24 cellular contexts compared by ENCODE assay signal in genomic region chr3:43063114-43063513, GRCh38. TPM values are rescaled to one million over a fixed set of nuclear protein-coding genes. Genes with fewer than 3 reads are reported as not detected.
DNase-seq lines count a peak whose midpoint lies in the region; ATAC-seq, FAIRE-seq and TF ChIP-seq lines count a peak whose summit lies in the region.
"Had no signal": no experiment of that assay in that cellular context is flagged by ENCODE, and none has a peak within 500 bp of the region (broad histone marks: within the 10 kb centered on the region; RNA-seq: fewer than 3 reads in every experiment).

No MANE protein-coding gene starts in this region.

- H3K9me2 ChIP-seq in SK-N-SH: no peaks in the 10 kb centered on the region

- POLR2A ChIA-PET in SK-N-SH (lab: Yijun Ruan, JAX): no interaction called here

- no peak overlapping the region for H2AK5ac ChIP-seq in trophoblast cell (ENCODE audit: low read length)

- H3K36me3 ChIP-seq in SK-N-SH (replicated peaks in 1 of 2; ENCODE audit: control insufficient read depth in 1 of 2, insufficient read depth in 2 of 2, low read length in 1 of 2) (no peaks in the 10 kb centered on the region), KOPT-K1 (ENCODE audit: insufficient read depth, low read length) (no peaks in the 10 kb centered on the region), upper lobe of right lung (no peaks in the 10 kb centered on the region), trophoblast cell (ENCODE audit: control insufficient read depth in 1 of 2, insufficient read depth in 2 of 2, low read length in 2 of 2) (no peaks in the 10 kb centered on the region)
- H3K36me3 ChIP-seq: HAP-1 had no signal

- no peak overlapping the region for H2AFZ ChIP-seq in SK-N-SH (ENCODE audit: low read depth)
- no peak overlapping the region for H2AFZ ChIP-seq in trophoblast cell (ENCODE audit: insufficient read depth, low read length, poor library complexity)
- H2AFZ ChIP-seq: GM23248 had no signal

- H3K4me2 ChIP-seq in SK-N-SH (no peak overlapping the region), trophoblast cell (ENCODE audit: low read length) (no peak overlapping the region)
- H3K4me2 ChIP-seq: KMS-11 had no signal

- no peak overlapping the region for H3K23ac ChIP-seq in trophoblast cell (ENCODE audit: low read length)

- FAIRE-seq in RCC 7860 (lab: Jason Lieb, UNC): no peak

- H3K4me1 ChIP-seq in SK-N-SH (ENCODE audit: control insufficient read depth in 1 of 2, insufficient read depth in 2 of 2, low read depth in 1 of 2, low read length in 1 of 2) (peaks cover 0 to 20% of the 10 kb centered on the region in 2 experiments; a peak in 2 of 4 replicates), upper lobe of right lung (no peaks in the 10 kb centered on the region), trophoblast cell (ENCODE audit: control insufficient read depth in 1 of 2, insufficient read depth in 2 of 2, low read length in 2 of 2) (no peaks in the 10 kb centered on the region)
- H3K4me1 ChIP-seq: HAP-1 had no signal

- no peaks in the 10 kb centered on the region for H3K27me3 ChIP-seq in SK-N-SH (ENCODE audit: insufficient read depth)
- no peaks in the 10 kb centered on the region for H3K27me3 ChIP-seq in upper lobe of right lung
- no peaks in the 10 kb centered on the region for H3K27me3 ChIP-seq in trophoblast cell (ENCODE audit: insufficient read depth, low read length)

- H4K8ac ChIP-seq in trophoblast cell (ENCODE audit: low read depth, low read length): no peak overlapping the region

- H3K79me2 ChIP-seq in SK-N-SH (ENCODE audit: insufficient read depth) (no peaks in the 10 kb centered on the region), trophoblast cell (ENCODE audit: control insufficient read depth, insufficient read depth, low read length, poor library complexity) (no peaks in the 10 kb centered on the region)

- ATAC-seq in SK-N-SH treated with all-trans-retinoic acid at 6 μM for 48 hours (no peak), left lobe of liver (no peak), upper lobe of right lung (peak; percentile 15)

- no peak overlapping the region for H2BK120ac ChIP-seq in trophoblast cell (ENCODE audit: insufficient read depth, low read length, poor library complexity)

- intact Hi-C loops in upper lobe of right lung (cut with DNase I): no loop called here

- CTCF ChIA-PET in SK-N-SH (lab: Yijun Ruan, JAX): interaction anchor here (0.9 to 1.0 kb wide), 2 partner anchors 22 to 34 kb away, joined by 3 read pairs; no protein-coding TSS in a partner anchor

- no peaks in the 10 kb centered on the region for H4K20me1 ChIP-seq in SK-N-SH (ENCODE audit: insufficient read depth)

- no peaks in the 10 kb centered on the region for H3F3A ChIP-seq in SK-N-SH (replicated peaks; ENCODE audit: insufficient read depth)

- H3K4ac ChIP-seq in trophoblast cell (ENCODE audit: low read depth, low read length): no peak overlapping the region

- H3K18ac ChIP-seq in trophoblast cell (ENCODE audit: low read length): no peak overlapping the region

- H3K79me1 ChIP-seq in trophoblast cell (ENCODE audit: low read length): no peaks in the 10 kb centered on the region

- H3K4me3 ChIP-seq in SK-N-SH (ENCODE audit: low read depth in 2 of 2, low read length in 1 of 2) (no peak overlapping the region), upper lobe of right lung (no peak overlapping the region), trophoblast cell (ENCODE audit: low read depth, low read length) (no peak overlapping the region)
- H3K4me3 ChIP-seq: GM23248, HAP-1 had no signal

- TF ChIP-seq CTCF in SK-N-SH (IDR thresholded peaks at IDR 0.05) (no peak), upper lobe of right lung (IDR thresholded peaks at IDR 0.05) (no peak)

- no peak overlapping the region for H4K12ac ChIP-seq in trophoblast cell (ENCODE audit: low read depth, low read length)

- WGBS in SK-N-SH (ENCODE audit: low lambda C conversion rate): 71% methylated on average over 4 of the region's 5 CpGs
- no CpG with 5 or more reads among the region's 5 CpGs for WGBS in trophoblast cell (ENCODE audit: extremely low coverage, insufficient coverage, insufficient read length)

- no peak overlapping the region for H4K91ac ChIP-seq in trophoblast cell (ENCODE audit: low read depth, low read length)

- no peak overlapping the region for H2BK12ac ChIP-seq in trophoblast cell (ENCODE audit: low read length)

- H3K9me3 ChIP-seq in SK-N-SH (no peaks in the 10 kb centered on the region), KOPT-K1 (ENCODE audit: insufficient read depth, low read length, poor library complexity, severe bottlenecking) (no peaks in the 10 kb centered on the region), upper lobe of right lung (no peaks in the 10 kb centered on the region), trophoblast cell (ENCODE audit: insufficient read depth, low read depth, low read length) (peaks cover 2% of the 10 kb centered on the region)
- H3K9me3 ChIP-seq: HAP-1 had no signal

- H2BK5ac ChIP-seq in trophoblast cell (ENCODE audit: low read depth, low read length, poor library complexity): no peak overlapping the region

- H3K14ac ChIP-seq in trophoblast cell (ENCODE audit: low read length): no peak overlapping the region

- TF ChIP-seq EP300 in SK-N-SH (IDR thresholded peaks at IDR 0.05; ENCODE audit: borderline replicate concordance in 1 of 2, low read depth in 1 of 2, low read length in 1 of 2): no peak

- no peak for TF ChIP-seq RAD21 in SK-N-SH (IDR thresholded peaks at IDR 0.05; ENCODE audit: low read length)

- H3K27ac ChIP-seq in SK-N-SH (ENCODE audit: low read depth in 2 of 2, low read length in 1 of 2) (no peak overlapping the region), KOPT-K1 (ENCODE audit: low read depth, low read length, poor library complexity, severe bottlenecking) (peak overlapping the region; percentile 70), upper lobe of right lung (no peak overlapping the region), trophoblast cell (ENCODE audit: low read depth, low read length) (no peak overlapping the region)
- H3K27ac ChIP-seq: 22Rv1, GM23248, KMS-11, RWPE1 had no signal

- no peak overlapping the region for H3K9ac ChIP-seq in SK-N-SH
- no peak overlapping the region for H3K9ac ChIP-seq in trophoblast cell (ENCODE audit: low read length)
- H3K9ac ChIP-seq: GM23248, KMS-11 had no signal

- DNase-seq in SK-N-SH: peak; percentile 48
- DNase-seq in left lobe of liver (ENCODE audit: low spot score): peak; percentile 19
- DNase-seq in upper lobe of right lung: no peak
- DNase-seq in trophoblast cell: no peak
- DNase-seq in RCC 7860 (ENCODE audit: low spot score): no peak
- no peak for DNase-seq in NCI-H510A (lab: John Stamatoyannopoulos, UW)
- DNase-seq: Calu3, DMS79 treated with DMSO at 0.1 percent for 48 hours, HFFc6, IMR-90, NCI-H1048, NCI-H1417, NCI-H1694, NCI-H2029 treated with DMSO at 0.1 percent for 48 hours, NCI-H2227 treated with DMSO at 0.1 percent for 48 hours, NCI-H69, SHP77 treated with DMSO at 0.1 percent for 48 hours had no signal

TF ChIP-seq in SK-N-SH, 30 proteins besides CTCF, POLR2A, EP300 and RAD21 (continues in another document):
- TF ChIP-seq TEAD4 (IDR thresholded peaks at IDR 0.05; ENCODE audit: borderline replicate concordance, insufficient read depth) (no peak), FOSL2 (IDR thresholded peaks at IDR 0.05; ENCODE audit: borderline replicate concordance, low read depth) (no peak)

TF ChIP-seq in SK-N-SH treated with all-trans-retinoic acid at 6 μM for 48 hours, 23 proteins besides CTCF, POLR2A, EP300 and RAD21:
- TF ChIP-seq GLIS3 (CRISPR knock-in tag; IDR thresholded peaks at IDR 0.05): no peak
- TF ChIP-seq ZFP3 (CRISPR knock-in tag; IDR thresholded peaks at IDR 0.05): no peak
- TF ChIP-seq PPARA (CRISPR knock-in tag; IDR thresholded peaks at IDR 0.05; ENCODE audit: borderline replicate concordance): no peak
- no peak for TF ChIP-seq RARB (CRISPR knock-in tag; IDR thresholded peaks at IDR 0.05)
- no peak for TF ChIP-seq ISL1 (CRISPR knock-in tag; IDR thresholded peaks at IDR 0.05)
- no peak for TF ChIP-seq CSRNP3 (CRISPR knock-in tag; IDR thresholded peaks at IDR 0.05)
- TF ChIP-seq PATZ1 (CRISPR knock-in tag; IDR thresholded peaks at IDR 0.05; ENCODE audit: borderline replicate concordance): no peak
- no peak for TF ChIP-seq OSR1 (CRISPR knock-in tag; IDR thresholded peaks at IDR 0.05)

RNA-seq across cellular contexts. Expression of gene POMGNT2, which starts 42.8 kb away (rescaled TPM):
- polyA plus RNA-seq in SK-N-SH (2012; rRNA removed): 18.5 and 20.6 TPM in 2 replicates
- 9.4 and 16.1 TPM in 2 replicates for polyA plus RNA-seq in SK-N-SH (2012; cell fraction: cytosol; rRNA removed)
- polyA plus RNA-seq in SK-N-SH (2012; cell fraction: nucleus; rRNA removed): 10.9 and 11.5 TPM in 2 replicates
- total RNA-seq in left lobe of liver (5.2 TPM), upper lobe of right lung (10.8 TPM)
- polyA plus RNA-seq in trophoblast cell (2013): 7.0 and 7.2 TPM in 2 replicates

Comparison
In these comparisons a context has a peak if more than half of its experiments do, and no peak if none do; other contexts are left out.
1. DNase-seq: peak in SK-N-SH (single experiment) and left lobe of liver (single experiment); none in upper lobe of right lung (single experiment), trophoblast cell (0 of 2), RCC 7860 (single experiment) and NCI-H510A (single experiment).